Comparison of ENCODE assay signal across 9 cellular contexts in genomic region chr7:74012842-74013249, GRCh38. TPM values are rescaled to one million over a fixed set of nuclear protein-coding genes. Genes with fewer than 3 reads are reported as not detected.
DNase-seq lines count a peak whose midpoint lies in the region; ATAC-seq, FAIRE-seq and TF ChIP-seq lines count a peak whose summit lies in the region.
"Had no signal": no experiment of that assay in that cellular context is flagged by ENCODE, and none has a peak within 500 bp of the region (broad histone marks: within the 10 kb centered on the region; RNA-seq: fewer than 3 reads in every experiment).

No MANE protein-coding gene starts in this region.

- no peak for TF ChIP-seq RAD21 in HepG2 (CRISPR knock-in tag; IDR thresholded peaks at IDR 0.05)

- no peaks in the 10 kb centered on the region for H3K79me2 ChIP-seq in MM.1S (ENCODE audit: low read length)
- no peaks in the 10 kb centered on the region for H3K79me2 ChIP-seq in HepG2 (ENCODE audit: insufficient read depth, low read length)

- no TSS peak for BruUV-seq in HepG2 (replicated peaks; lab: Mats Ljungman, UMichigan)

- 0% methylated on average over 5 of the region's 13 CpGs for WGBS in HepG2 (ENCODE audit: low lambda C conversion rate)

- H2AFZ ChIP-seq in MM.1S (ENCODE audit: low read length) (peak overlapping the region; percentile 63), HepG2 (ENCODE audit: low read length) (no peak overlapping the region)

- H3K27ac ChIP-seq in MM.1S (ENCODE audit: low read length), result peak overlapping the region; percentile 12; the same call in 1 of the 2 replicates
- H3K27ac ChIP-seq in HepG2 (ENCODE audit: extremely low read length, insufficient read depth, low read length), result no peak overlapping the region
- H3K27ac ChIP-seq: HL-60 had no signal

- H3K4me1 ChIP-seq in MM.1S (ENCODE audit: low read length), result peaks cover 13% of the 10 kb centered on the region
- H3K4me1 ChIP-seq in HepG2 (ENCODE audit: insufficient read depth, low read length), result peaks cover 13% of the 10 kb centered on the region

- TF ChIP-seq CTCF in MM.1S (IDR thresholded peaks at IDR 0.05; ENCODE audit: low read length) (no peak), HepG2 (CRISPR knock-in tag; IDR thresholded peaks at IDR 0.05) (no peak)

- no peaks in the 10 kb centered on the region for H3K9me2 ChIP-seq in MM.1S (replicated peaks; ENCODE audit: insufficient read depth, low read length)

- H3K9me3 ChIP-seq in MM.1S (replicated peaks; ENCODE audit: insufficient read depth, low read length) (no peaks in the 10 kb centered on the region), HepG2 (ENCODE audit: low read length) (no peaks in the 10 kb centered on the region)

- no peaks in the 10 kb centered on the region for H3K27me3 ChIP-seq in MM.1S (replicated peaks; ENCODE audit: insufficient read depth, low read length)
- H3K27me3 ChIP-seq in HepG2 (ENCODE audit: control insufficient read depth in 1 of 2, insufficient read depth in 2 of 2, low read length in 2 of 2), result peaks cover 4 to 20% of the 10 kb centered on the region in 2 experiments; a peak in 3 of 5 replicates

- FAIRE-seq in HepG2 (lab: Jason Lieb, UNC), result no peak

- TF ChIP-seq EP300 in HepG2 (IDR thresholded peaks at IDR 0.05; ENCODE audit: low read depth in 2 of 2, low read length in 2 of 2) (no peak), HepG2 (CRISPR knock-in tag; IDR thresholded peaks at IDR 0.05; ENCODE audit: borderline replicate concordance) (no peak)

- ATAC-seq in HepG2 (peak; percentile 73), HG03097 (IDR thresholded peaks at IDR 0.05; ENCODE audit: low FRiP score, unreplicated experiment) (no peak)

- intact Hi-C loops in HepG2 (cut with micrococcal nuclease; ENCODE audit: unreplicated experiment), result no loop called here

- DNase-seq in HCEC 1CT, result peak; percentile 36
- DNase-seq in MM.1S, result peak; percentile 74
- no peak for DNase-seq in HepG2 (ENCODE audit: low spot score)
- DNase-seq in superior temporal gyrus (ENCODE audit: extremely low spot score), result no peak
- no peak for DNase-seq in DMS53 treated with DMSO at 0.1 percent for 48 hours (lab: John Stamatoyannopoulos, UW; ENCODE audit: unreplicated experiment)
- no peak for DNase-seq in NCI-H1105 treated with DMSO at 0.1 percent for 48 hours (lab: John Stamatoyannopoulos, UW)

- peak overlapping the region; percentile 15; the same call in 1 of the 2 replicates for H3K4me2 ChIP-seq in MM.1S (ENCODE audit: low read depth, low read length)
- H3K4me2 ChIP-seq in HepG2 (ENCODE audit: low read depth, low read length), result 0 out of 2 replicates have a peak overlapping the region, but pooled peaks have one; percentile 20

- CTCF ChIA-PET in HepG2 (lab: Yijun Ruan, JAX; ENCODE audit: low intra/inter-chr PET ratio, low total read pairs), result no interaction called here

- H3K4me3 ChIP-seq in MM.1S (ENCODE audit: low read length), result no peak overlapping the region
- H3K4me3 ChIP-seq in HepG2 (replicated peaks in 1 of 3; ENCODE audit: insufficient read depth in 1 of 3, low read depth in 2 of 3, low read length in 3 of 3), result no peak overlapping the region

- H3F3A ChIP-seq in MM.1S (ENCODE audit: insufficient read depth, low read length), result no peaks in the 10 kb centered on the region

- H3K9ac ChIP-seq in MM.1S (ENCODE audit: low read length) (peak overlapping the region; percentile 25; the same call in 1 of the 2 replicates), HepG2 (ENCODE audit: insufficient read depth, low read depth, low read length) (no peak overlapping the region)

- H4K20me1 ChIP-seq in MM.1S (ENCODE audit: insufficient read depth, low read length) (no peaks in the 10 kb centered on the region), HepG2 (ENCODE audit: insufficient read depth, low read length) (no peaks in the 10 kb centered on the region)

- in situ Hi-C loops in HepG2 (cut with HindIII; ENCODE audit: extremely low pct_ligation_motif_present, low pct_unique_long_range_greater_than_20kb), result no loop called here

- TF ChIP-seq POLR2A in GM18526 (IDR thresholded peaks at IDR 0.05; ENCODE audit: extremely low read depth, insufficient read length) (peak; percentile 36), HepG2 (IDR thresholded peaks at IDR 0.05; ENCODE audit: insufficient read depth in 1 of 2, low read depth in 2 of 2, low read length in 2 of 2) (no peak)

- H3K36me3 ChIP-seq in MM.1S (replicated peaks; ENCODE audit: insufficient read depth, low read length) (no peaks in the 10 kb centered on the region), HepG2 (replicated peaks in 1 of 2; ENCODE audit: control insufficient read depth in 1 of 2, insufficient read depth in 2 of 2, low read length in 2 of 2) (no peaks in the 10 kb centered on the region)

- POLR2A ChIA-PET in HepG2 (lab: Yijun Ruan, JAX), result no interaction called here

TF ChIP-seq in HepG2, 621 proteins besides CTCF, POLR2A, EP300 and RAD21 (continues in another document):
- TF ChIP-seq ZNF264 (CRISPR knock-in tag; IDR thresholded peaks at IDR 0.05) (no peak), TOPORS (CRISPR knock-in tag; IDR thresholded peaks at IDR 0.05) (no peak), ZFX (CRISPR knock-in tag; IDR thresholded peaks at IDR 0.05; ENCODE audit: low read depth) (peak; percentile 79), KMT2A (CRISPR knock-in tag; IDR thresholded peaks at IDR 0.05) (no peak), ETV5 (CRISPR knock-in tag; IDR thresholded peaks at IDR 0.05; ENCODE audit: borderline replicate concordance) (peak; percentile 48; the same call in 1 of the 2 replicates), ZNF589 (CRISPR knock-in tag; conservative IDR thresholded peaks at IDR 0.05) (no peak), ZNF652 (CRISPR knock-in tag; IDR thresholded peaks at IDR 0.05; ENCODE audit: borderline replicate concordance, low read depth) (no peak)
- TF ChIP-seq, protein P1, sequence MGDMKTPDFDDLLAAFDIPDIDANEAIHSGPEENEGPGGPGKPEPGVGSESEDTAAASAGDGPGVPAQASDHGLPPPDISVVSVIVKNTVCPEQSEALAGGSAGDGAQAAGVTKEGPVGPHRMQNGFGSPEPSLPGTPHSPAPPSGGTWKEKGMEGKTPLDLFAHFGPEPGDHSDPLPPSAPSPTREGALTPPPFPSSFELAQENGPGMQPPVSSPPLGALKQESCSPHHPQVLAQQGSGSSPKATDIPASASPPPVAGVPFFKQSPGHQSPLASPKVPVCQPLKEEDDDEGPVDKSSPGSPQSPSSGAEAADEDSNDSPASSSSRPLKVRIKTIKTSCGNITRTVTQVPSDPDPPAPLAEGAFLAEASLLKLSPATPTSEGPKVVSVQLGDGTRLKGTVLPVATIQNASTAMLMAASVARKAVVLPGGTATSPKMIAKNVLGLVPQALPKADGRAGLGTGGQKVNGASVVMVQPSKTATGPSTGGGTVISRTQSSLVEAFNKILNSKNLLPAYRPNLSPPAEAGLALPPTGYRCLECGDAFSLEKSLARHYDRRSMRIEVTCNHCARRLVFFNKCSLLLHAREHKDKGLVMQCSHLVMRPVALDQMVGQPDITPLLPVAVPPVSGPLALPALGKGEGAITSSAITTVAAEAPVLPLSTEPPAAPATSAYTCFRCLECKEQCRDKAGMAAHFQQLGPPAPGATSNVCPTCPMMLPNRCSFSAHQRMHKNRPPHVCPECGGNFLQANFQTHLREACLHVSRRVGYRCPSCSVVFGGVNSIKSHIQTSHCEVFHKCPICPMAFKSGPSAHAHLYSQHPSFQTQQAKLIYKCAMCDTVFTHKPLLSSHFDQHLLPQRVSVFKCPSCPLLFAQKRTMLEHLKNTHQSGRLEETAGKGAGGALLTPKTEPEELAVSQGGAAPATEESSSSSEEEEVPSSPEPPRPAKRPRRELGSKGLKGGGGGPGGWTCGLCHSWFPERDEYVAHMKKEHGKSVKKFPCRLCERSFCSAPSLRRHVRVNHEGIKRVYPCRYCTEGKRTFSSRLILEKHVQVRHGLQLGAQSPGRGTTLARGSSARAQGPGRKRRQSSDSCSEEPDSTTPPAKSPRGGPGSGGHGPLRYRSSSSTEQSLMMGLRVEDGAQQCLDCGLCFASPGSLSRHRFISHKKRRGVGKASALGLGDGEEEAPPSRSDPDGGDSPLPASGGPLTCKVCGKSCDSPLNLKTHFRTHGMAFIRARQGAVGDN (CRISPR knock-in tag; IDR thresholded peaks at IDR 0.05), result peak; percentile 66

RNA-seq across cellular contexts. Expression of gene ELN, which starts 15.1 kb away (rescaled TPM):
- 0.08 and 0.15 TPM in 2 replicates for total RNA-seq in HepG2 (2016; rRNA removed; fragmentation: Illumina TruSeq; extraction: Trizol)
- not detected in 2 replicates for total RNA-seq in HepG2 (2016; cell fraction: cytosol; rRNA removed; fragmentation: Illumina TruSeq; extraction: Trizol; ENCODE audit: low read depth)
- total RNA-seq in HepG2 (2016; cell fraction: insoluble cytoplasmic fraction; rRNA removed; fragmentation: Illumina TruSeq; extraction: Trizol), result 0.12 and 0.15 TPM in 2 replicates
- 0.10 TPM in 1 of 2 replicates, not detected in the other for total RNA-seq in HepG2 (2016; cell fraction: membrane; rRNA removed; fragmentation: Illumina TruSeq; extraction: Trizol)
- not detected in 2 replicates for total RNA-seq in HepG2 (2016; cell fraction: nucleus; rRNA removed; fragmentation: Illumina TruSeq; extraction: Trizol)
- polyA plus RNA-seq in HepG2 (2011; rRNA removed), result 0.37 and 0.46 TPM in 2 replicates
- polyA plus RNA-seq in HepG2 (2011; cell fraction: cytosol; rRNA removed), result 0.28 and 0.43 TPM in 2 replicates
- 0.21 and 0.71 TPM in 2 replicates for polyA plus RNA-seq in HepG2 (2011; cell fraction: nucleus; rRNA removed)
- 0.24 and 0.31 TPM in 2 replicates for polyA plus RNA-seq in HepG2 (2012)
- polyA plus RNA-seq in HepG2 (2016; cell fraction: cytosol; fragmentation: Illumina TruSeq; extraction: Trizol; ENCODE audit: low read depth), result 0.03 and 0.06 TPM in 2 replicates
- polyA plus RNA-seq in HepG2 (2016; cell fraction: insoluble cytoplasmic fraction; fragmentation: Illumina TruSeq; extraction: Trizol; ENCODE audit: low read depth), result 0.22 and 0.34 TPM in 2 replicates
- polyA plus RNA-seq in HepG2 (2016; cell fraction: membrane; fragmentation: Illumina TruSeq; extraction: Trizol; ENCODE audit: low read depth), result 0.05 and 0.07 TPM in 2 replicates
- polyA plus RNA-seq in HepG2 (2016; cell fraction: nucleus; fragmentation: Illumina TruSeq; extraction: Trizol; ENCODE audit: insufficient read depth, low read depth), result 0.33 TPM in 2 replicates
- polyA minus RNA-seq in HepG2 (2011; rRNA and poly(A)+ RNA removed; ENCODE audit: low replicate concordance), result 0.05 and 0.12 TPM in 2 replicates
- 0.62 TPM in 1 of 2 replicates, not detected in the other for polyA minus RNA-seq in HepG2 (2011; cell fraction: cytosol; rRNA and poly(A)+ RNA removed)
- polyA minus RNA-seq in HepG2 (2011; cell fraction: nucleus; rRNA and poly(A)+ RNA removed), result not detected in 2 replicates

Comparison
In these comparisons a context has a peak if more than half of its experiments do, and no peak if none do; other contexts are left out.
1. DNase-seq: peak in HCEC 1CT (single experiment) and MM.1S (single experiment); none in HepG2 (single experiment), superior temporal gyrus (single experiment), DMS53 treated with DMSO at 0.1 percent for 48 hours (single experiment) and NCI-H1105 treated with DMSO at 0.1 percent for 48 hours (single experiment).